In the genomic region with DNA sequence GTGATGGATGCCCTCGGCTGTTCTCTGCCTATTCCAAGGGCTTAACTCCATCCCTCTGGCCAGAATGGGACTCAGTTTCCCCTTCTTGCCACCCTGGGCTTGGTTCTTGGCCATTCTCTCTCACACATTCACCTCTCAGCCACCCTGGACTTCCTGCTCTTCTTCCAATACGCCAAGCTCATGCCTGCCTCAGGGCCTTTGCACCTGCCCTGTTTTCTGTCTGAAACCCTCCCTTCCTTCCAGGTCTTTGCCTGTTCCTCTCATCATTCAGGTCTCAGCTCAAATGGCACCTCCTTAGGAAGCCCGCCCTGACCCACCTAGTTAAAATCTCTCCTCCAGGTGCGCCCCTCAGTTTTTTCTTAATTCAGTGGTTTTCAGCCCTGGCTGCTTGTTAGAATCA, we compare ENCODE assay signal across 19 cellular contexts.
A peak's percentile ranks its signal among the peaks of the same experiment; 100 is the strongest.
DNase-seq lines count a peak whose midpoint lies in the region; ATAC-seq and TF ChIP-seq lines count a peak whose summit lies in the region.
"Had no signal": no experiment of that assay in that cellular context is flagged by ENCODE, and none has a peak within 500 bp of the region (broad histone marks: within the 10 kb centered on the region; RNA-seq: fewer than 3 reads in every experiment).

No MANE protein-coding gene starts in this region.

- POLR2A ChIA-PET in activated B cell treated with CpG ODN at 0.5 μM for 24 hours (lab: Charles Lee): interaction anchor here (0.5 to 2.4 kb wide), 8 partner anchors 10 to 930 kb away, joined by 3 to 15 read pairs (median 6); a partner anchor contains a TSS

- H3K4me3 Mint-ChIP-seq in activated B cell treated with CpG ODN at 0.5 μM for 24 hours (no peak overlapping the region), endothelial cell (ENCODE audit: unreplicated experiment) (no peak overlapping the region), HFFc6 (no peak overlapping the region)
- no peak overlapping the region for H3K4me3 Mint-ChIP-seq in stimulated activated naive B cell treated with anti-CD40 and anti-IgM and Interleukin-4, amounts not matched to agents 10 μg/mL and 1 μg/mL and 100 μg/mL, for 72 hours
- no peak overlapping the region for H3K4me3 Mint-ChIP-seq in activated T-cell treated with anti-CD3 and anti-CD28 coated beads, Interleukin-2, amount 50 U/mL, for 24 hours

- H3K4me1 Mint-ChIP-seq in activated B cell treated with CpG ODN at 0.5 μM for 24 hours (peaks cover 72% of the 10 kb centered on the region), endothelial cell (ENCODE audit: unreplicated experiment) (peaks cover 27% of the 10 kb centered on the region), HFFc6 (ENCODE audit: low read depth) (peaks cover 10% of the 10 kb centered on the region)
- peaks cover 57 to 81% of the 10 kb centered on the region in 2 donors for H3K4me1 Mint-ChIP-seq in stimulated activated naive B cell treated with anti-CD40 and anti-IgM and Interleukin-4, amounts not matched to agents 10 μg/mL and 1 μg/mL and 100 μg/mL, for 72 hours
- peaks cover 14% of the 10 kb centered on the region for H3K4me1 Mint-ChIP-seq in activated T-cell treated with anti-CD3 and anti-CD28 coated beads, Interleukin-2, amount 50 U/mL, for 24 hours (ENCODE audit: low read depth)

- H3K9me3 Mint-ChIP-seq in activated B cell treated with CpG ODN at 0.5 μM for 24 hours: peaks cover 5% of the 10 kb centered on the region
- no peaks in the 10 kb centered on the region for H3K9me3 Mint-ChIP-seq in endothelial cell (ENCODE audit: unreplicated experiment)
- peaks cover 5% of the 10 kb centered on the region in 2 donors for H3K9me3 Mint-ChIP-seq in stimulated activated naive B cell treated with anti-CD40 and anti-IgM and Interleukin-4, amounts not matched to agents 10 μg/mL and 1 μg/mL and 100 μg/mL, for 72 hours
- no peaks in the 10 kb centered on the region for H3K9me3 Mint-ChIP-seq in HFFc6
- H3K9me3 Mint-ChIP-seq in activated T-cell treated with anti-CD3 and anti-CD28 coated beads, Interleukin-2, amount 50 U/mL, for 24 hours: no peaks in the 10 kb centered on the region

- WGBS in heart right ventricle, 2 donors: 97 to 99% methylated on average over 4 of the region's 4 CpGs

- no peaks in the 10 kb centered on the region for H3K27me3 Mint-ChIP-seq in activated B cell treated with CpG ODN at 0.5 μM for 24 hours
- H3K27me3 Mint-ChIP-seq in endothelial cell (ENCODE audit: unreplicated experiment): peaks cover 11% of the 10 kb centered on the region
- H3K27me3 Mint-ChIP-seq in stimulated activated naive B cell treated with anti-CD40 and anti-IgM and Interleukin-4, amounts not matched to agents 10 μg/mL and 1 μg/mL and 100 μg/mL, for 72 hours: no peaks in the 10 kb centered on the region
- peaks cover 54% of the 10 kb centered on the region for H3K27me3 Mint-ChIP-seq in HFFc6 (ENCODE audit: insufficient read depth)
- no peaks in the 10 kb centered on the region for H3K27me3 Mint-ChIP-seq in activated T-cell treated with anti-CD3 and anti-CD28 coated beads, Interleukin-2, amount 50 U/mL, for 24 hours

- DNase-seq in heart right ventricle (no peak), left cardiac atrium (no peak), activated B cell treated with CpG ODN at 0.5 μM for 24 hours (no peak), endothelial cell (ENCODE audit: low spot score) (no peak), HFFc6 (no peak), EL (no peak)
- DNase-seq in stimulated activated naive B cell treated with anti-CD40 and anti-IgM and Interleukin-4, amounts not matched to agents 10 μg/mL and 1 μg/mL and 100 μg/mL, for 72 hours: no peak
- no peak for DNase-seq in activated T-cell treated with anti-CD3 and anti-CD28 coated beads, Interleukin-2, amount 50 U/mL, for 24 hours
- DNase-seq: AML-193, DMS53, GF-D8, KBM-7, NCI-H2029, NCI-H226, NCI-H510A treated with DMSO at 0.1 percent for 48 hours, PC-9, RPMI8226, SHP77 treated with DMSO at 0.1 percent for 48 hours had no signal

- peaks cover 0 to 69% (median 38%) of the 10 kb centered on the region in 9 donors for H3K4me1 ChIP-seq in heart right ventricle

- no peaks in the 10 kb centered on the region for H3K36me3 Mint-ChIP-seq in activated B cell treated with CpG ODN at 0.5 μM for 24 hours (ENCODE audit: low read depth)
- peaks cover 5% of the 10 kb centered on the region for H3K36me3 Mint-ChIP-seq in endothelial cell (ENCODE audit: low read depth, unreplicated experiment)
- peaks cover 6 to 7% of the 10 kb centered on the region in 2 donors for H3K36me3 Mint-ChIP-seq in stimulated activated naive B cell treated with anti-CD40 and anti-IgM and Interleukin-4, amounts not matched to agents 10 μg/mL and 1 μg/mL and 100 μg/mL, for 72 hours
- no peaks in the 10 kb centered on the region for H3K36me3 Mint-ChIP-seq in HFFc6 (ENCODE audit: low read depth)
- H3K36me3 Mint-ChIP-seq in activated T-cell treated with anti-CD3 and anti-CD28 coated beads, Interleukin-2, amount 50 U/mL, for 24 hours (ENCODE audit: low read depth): no peaks in the 10 kb centered on the region

- CTCF ChIA-PET in activated B cell treated with CpG ODN at 0.5 μM for 24 hours (lab: Charles Lee): interaction anchor here (1.0 kb wide), 1 partner anchor 46 kb away, joined by 3 read pairs; no protein-coding TSS in a partner anchor

- intact Hi-C loops in heart right ventricle (cut with DNase I): loop anchor here in 2 of 10 donors (5.0 to 10.0 kb wide), 3 partner anchors 50 to 80 kb away; a partner anchor contains a TSS
- intact Hi-C loops in left cardiac atrium (cut with DNase I): no loop called here
- intact Hi-C loops in activated B cell treated with CpG ODN at 0.5 μM for 24 hours (cut with micrococcal nuclease): loop anchor here (5.0 to 10.0 kb wide), 2 partner anchors 45 to 777 kb away; a partner anchor contains a TSS

- H3K27ac ChIP-seq in heart right ventricle: peak overlapping the region in 7 of 10 donors; percentile 59 to 86 (median 80)
- H3K27ac ChIP-seq: HL-60, PC-9 had no signal

- no peaks in the 10 kb centered on the region for H3K9me3 ChIP-seq in heart right ventricle

- H3K36me3 ChIP-seq in heart right ventricle: no peaks in the 10 kb centered on the region

- peak overlapping the region; percentile 93 for H3K27ac Mint-ChIP-seq in activated B cell treated with CpG ODN at 0.5 μM for 24 hours
- H3K27ac Mint-ChIP-seq in endothelial cell (ENCODE audit: unreplicated experiment): peak overlapping the region; percentile 82
- peak overlapping the region; percentile 96 for H3K27ac Mint-ChIP-seq in stimulated activated naive B cell treated with anti-CD40 and anti-IgM and Interleukin-4, amounts not matched to agents 10 μg/mL and 1 μg/mL and 100 μg/mL, for 72 hours
- no peak overlapping the region for H3K27ac Mint-ChIP-seq in HFFc6
- H3K27ac Mint-ChIP-seq in activated T-cell treated with anti-CD3 and anti-CD28 coated beads, Interleukin-2, amount 50 U/mL, for 24 hours: no peak overlapping the region

- TF ChIP-seq CTCF in heart right ventricle (IDR thresholded peaks at IDR 0.05): no peak
- no peak for TF ChIP-seq CTCF in activated B cell treated with CpG ODN at 0.5 μM for 24 hours (IDR thresholded peaks at IDR 0.05)
- no peak for TF ChIP-seq CTCF in endothelial cell (IDR thresholded peaks at IDR 0.05; ENCODE audit: unreplicated experiment)
- no peak for TF ChIP-seq CTCF in HFFc6 (IDR thresholded peaks at IDR 0.05)

- ATAC-seq in heart right ventricle (no peak), left cardiac atrium (no peak), activated B cell treated with CpG ODN at 0.5 μM for 24 hours (ENCODE audit: low read depth) (no peak)
- ATAC-seq in stimulated activated naive B cell treated with anti-CD40 and anti-IgM and Interleukin-4, amounts not matched to agents 10 μg/mL and 1 μg/mL and 100 μg/mL, for 72 hours (replicated peaks): no peak

- no peak overlapping the region for H3K4me3 ChIP-seq in heart right ventricle
- H3K4me3 ChIP-seq: PC-9 had no signal

- H3K27me3 ChIP-seq in heart right ventricle: no peaks in the 10 kb centered on the region

Comparison
In these comparisons a context has a peak if more than half of its experiments do, and no peak if none do; other contexts are left out.
1. H3K27ac Mint-ChIP-seq: peak in activated B cell treated with CpG ODN at 0.5 μM for 24 hours (single experiment), endothelial cell (single experiment) and stimulated activated naive B cell treated with anti-CD40 and anti-IgM and Interleukin-4, amounts not matched to agents 10 μg/mL and 1 μg/mL and 100 μg/mL, for 72 hours (single experiment); none in HFFc6 (single experiment) and activated T-cell treated with anti-CD3 and anti-CD28 coated beads, Interleukin-2, amount 50 U/mL, for 24 hours (single experiment).